8 cellular contexts compared by ENCODE assay signal in genomic region chr2:172836386-172837200, GRCh38.
DNase-seq lines count a peak whose midpoint lies in the region; ATAC-seq and TF ChIP-seq lines count a peak whose summit lies in the region.

No MANE protein-coding gene starts in this region.

- DNase-seq in DMS53 treated with DMSO at 0.1 percent for 48 hours (lab: John Stamatoyannopoulos, UW; ENCODE audit: unreplicated experiment) (peak; percentile 92), NCI-H2029 (lab: John Stamatoyannopoulos, UW) (peak; percentile 87), choroid plexus epithelial cell (ENCODE audit: low read depth) (peak; percentile 49), mucosa of descending colon (no peak), activated T-cell treated with anti-CD3 and anti-CD28 coated beads for 4 hours (no peak), GDM1 (lab: John Stamatoyannopoulos, UW) (no peak)

- TF ChIP-seq CTCF in choroid plexus epithelial cell (conservative IDR thresholded peaks at IDR 0.05; ENCODE audit: low read depth, low read length), result no peak
- TF ChIP-seq CTCF in mucosa of descending colon (IDR thresholded peaks at IDR 0.05), result no peak

- no peaks in the 10 kb centered on the region for H3K9me3 ChIP-seq in mucosa of descending colon

- no peaks in the 10 kb centered on the region for H3K36me3 ChIP-seq in mucosa of descending colon (ENCODE audit: low read depth)

- intact Hi-C loops in mucosa of descending colon (cut with DNase I, micrococcal nuclease), result no loop called here

- ATAC-seq in mucosa of descending colon, result peak; percentile 84
- ATAC-seq in GM21528 (IDR thresholded peaks at IDR 0.05; ENCODE audit: low FRiP score, unreplicated experiment), result no peak
- no peak for ATAC-seq in HG02970 (IDR thresholded peaks at IDR 0.05; ENCODE audit: low FRiP score, unreplicated experiment)

- H3K4me1 ChIP-seq in mucosa of descending colon (ENCODE audit: low read depth), result no peaks in the 10 kb centered on the region

- H3K4me3 ChIP-seq in choroid plexus epithelial cell (ENCODE audit: low read depth, low read length), result no peak overlapping the region
- H3K4me3 ChIP-seq in mucosa of descending colon, result no peak overlapping the region

Comparison
In these comparisons a context has a peak if more than half of its experiments do, and no peak if none do; other contexts are left out.
1. DNase-seq: peak in DMS53 treated with DMSO at 0.1 percent for 48 hours (single experiment), NCI-H2029 (single experiment) and choroid plexus epithelial cell (single experiment); none in mucosa of descending colon (0 of 3), activated T-cell treated with anti-CD3 and anti-CD28 coated beads for 4 hours (single experiment) and GDM1 (single experiment).